Comparison of ENCODE assay signal across 2 cellular contexts in the genomic region with DNA sequence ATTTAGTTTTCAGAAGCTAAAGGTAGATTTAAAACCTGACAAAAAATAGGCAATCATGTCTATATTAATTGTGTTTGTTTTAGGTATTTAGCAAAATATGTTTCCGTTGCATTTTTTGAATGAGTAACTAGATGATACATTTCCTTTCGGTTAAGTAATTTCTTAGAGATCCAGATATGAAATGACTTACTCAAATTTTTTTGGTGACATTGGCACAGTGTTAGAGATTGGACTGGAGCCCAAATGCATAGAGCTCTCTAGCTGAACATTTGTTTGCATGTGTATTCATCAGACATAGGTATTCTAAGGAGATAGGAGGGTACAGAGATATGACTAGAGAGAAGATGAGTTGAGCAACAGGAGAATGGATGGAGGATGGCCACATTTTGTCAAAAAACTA.
TF ChIP-seq lines count a peak whose summit lies in the region.

No MANE protein-coding gene starts in this region.

TF ChIP-seq in A549, 52 proteins besides CTCF, POLR2A, EP300 and RAD21 (continued from another document):
- TF ChIP-seq PHF8 (IDR thresholded peaks at IDR 0.05; ENCODE audit: borderline replicate concordance, low read depth) (no peak), CHD2 (IDR thresholded peaks at IDR 0.05; ENCODE audit: low read length, partially characterized antibody) (no peak), FOSL2 (IDR thresholded peaks at IDR 0.05) (no peak), FOSL2 (CRISPR knock-in tag; IDR thresholded peaks at IDR 0.05) (no peak), NFE2L2 (conservative IDR thresholded peaks at IDR 0.05; ENCODE audit: low read length) (no peak), SREBF2 (IDR thresholded peaks at IDR 0.05) (no peak), RNF2 (IDR thresholded peaks at IDR 0.05; ENCODE audit: borderline replicate concordance, low read depth) (no peak)
- TF ChIP-seq, protein P1, sequence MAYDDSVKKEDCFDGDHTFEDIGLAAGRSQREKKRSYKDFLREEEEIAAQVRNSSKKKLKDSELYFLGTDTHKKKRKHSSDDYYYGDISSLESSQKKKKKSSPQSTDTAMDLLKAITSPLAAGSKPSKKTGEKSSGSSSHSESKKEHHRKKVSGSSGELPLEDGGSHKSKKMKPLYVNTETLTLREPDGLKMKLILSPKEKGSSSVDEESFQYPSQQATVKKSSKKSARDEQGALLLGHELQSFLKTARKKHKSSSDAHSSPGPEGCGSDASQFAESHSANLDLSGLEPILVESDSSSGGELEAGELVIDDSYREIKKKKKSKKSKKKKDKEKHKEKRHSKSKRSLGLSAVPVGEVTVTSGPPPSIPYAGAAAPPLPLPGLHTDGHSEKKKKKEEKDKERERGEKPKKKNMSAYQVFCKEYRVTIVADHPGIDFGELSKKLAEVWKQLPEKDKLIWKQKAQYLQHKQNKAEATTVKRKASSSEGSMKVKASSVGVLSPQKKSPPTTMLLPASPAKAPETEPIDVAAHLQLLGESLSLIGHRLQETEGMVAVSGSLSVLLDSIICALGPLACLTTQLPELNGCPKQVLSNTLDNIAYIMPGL (CRISPR knock-in tag; IDR thresholded peaks at IDR 0.05; ENCODE audit: borderline replicate concordance): no peak
- TF ChIP-seq, protein P2, sequence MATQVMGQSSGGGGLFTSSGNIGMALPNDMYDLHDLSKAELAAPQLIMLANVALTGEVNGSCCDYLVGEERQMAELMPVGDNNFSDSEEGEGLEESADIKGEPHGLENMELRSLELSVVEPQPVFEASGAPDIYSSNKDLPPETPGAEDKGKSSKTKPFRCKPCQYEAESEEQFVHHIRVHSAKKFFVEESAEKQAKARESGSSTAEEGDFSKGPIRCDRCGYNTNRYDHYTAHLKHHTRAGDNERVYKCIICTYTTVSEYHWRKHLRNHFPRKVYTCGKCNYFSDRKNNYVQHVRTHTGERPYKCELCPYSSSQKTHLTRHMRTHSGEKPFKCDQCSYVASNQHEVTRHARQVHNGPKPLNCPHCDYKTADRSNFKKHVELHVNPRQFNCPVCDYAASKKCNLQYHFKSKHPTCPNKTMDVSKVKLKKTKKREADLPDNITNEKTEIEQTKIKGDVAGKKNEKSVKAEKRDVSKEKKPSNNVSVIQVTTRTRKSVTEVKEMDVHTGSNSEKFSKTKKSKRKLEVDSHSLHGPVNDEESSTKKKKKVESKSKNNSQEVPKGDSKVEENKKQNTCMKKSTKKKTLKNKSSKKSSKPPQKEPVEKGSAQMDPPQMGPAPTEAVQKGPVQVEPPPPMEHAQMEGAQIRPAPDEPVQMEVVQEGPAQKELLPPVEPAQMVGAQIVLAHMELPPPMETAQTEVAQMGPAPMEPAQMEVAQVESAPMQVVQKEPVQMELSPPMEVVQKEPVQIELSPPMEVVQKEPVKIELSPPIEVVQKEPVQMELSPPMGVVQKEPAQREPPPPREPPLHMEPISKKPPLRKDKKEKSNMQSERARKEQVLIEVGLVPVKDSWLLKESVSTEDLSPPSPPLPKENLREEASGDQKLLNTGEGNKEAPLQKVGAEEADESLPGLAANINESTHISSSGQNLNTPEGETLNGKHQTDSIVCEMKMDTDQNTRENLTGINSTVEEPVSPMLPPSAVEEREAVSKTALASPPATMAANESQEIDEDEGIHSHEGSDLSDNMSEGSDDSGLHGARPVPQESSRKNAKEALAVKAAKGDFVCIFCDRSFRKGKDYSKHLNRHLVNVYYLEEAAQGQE (IDR thresholded peaks at IDR 0.05): no peak

TF ChIP-seq in endothelial cell of umbilical vein, 7 proteins besides CTCF, POLR2A, EP300 and RAD21 (continued from another document):
- peak; percentile 26 for TF ChIP-seq GATA2 (IDR thresholded peaks at IDR 0.05; ENCODE audit: insufficient read depth, insufficient read length, low read depth, low read length)
- no peak for TF ChIP-seq EZH2 (IDR thresholded peaks at IDR 0.05; ENCODE audit: borderline replicate concordance, low read depth, low read length, severe bottlenecking)
- no peak for TF ChIP-seq POLR2AphosphoS5 (IDR thresholded peaks at IDR 0.05; ENCODE audit: insufficient read depth, low read depth, low read length)
- TF ChIP-seq FOS (IDR thresholded peaks at IDR 0.05; ENCODE audit: borderline replicate concordance, insufficient read depth, low read length): peak; percentile 49
- TF ChIP-seq JUN (IDR thresholded peaks at IDR 0.05; ENCODE audit: borderline replicate concordance, insufficient read depth, insufficient read length, low read depth): peak; percentile 46
- TF ChIP-seq MYC (IDR thresholded peaks at IDR 0.05; ENCODE audit: low read depth, low read length): no peak
